ENCODE assay signal across 7 cellular contexts in genomic region chr22:42078469-42079318, GRCh38. TPM values are rescaled to one million over a fixed set of nuclear protein-coding genes. Genes with fewer than 3 reads are reported as not detected.
DNase-seq lines count a peak whose midpoint lies in the region; ATAC-seq and TF ChIP-seq lines count a peak whose summit lies in the region.

No MANE protein-coding gene starts in this region.

- WGBS in HUES64, result 72% methylated on average over 24 of the region's 24 CpGs

- ATAC-seq in GM19395 (IDR thresholded peaks at IDR 0.05; ENCODE audit: unreplicated experiment) (peak; percentile 11), lower lobe of right lung (peak; percentile 17 to 25)

- H3K36me3 Mint-ChIP-seq in type B pancreatic cell, result peaks cover under 1% of the 10 kb centered on the region

- peak overlapping the region; percentile 98 for H3K27ac Mint-ChIP-seq in type B pancreatic cell

- H3K27ac ChIP-seq in HUES64 (ENCODE audit: low read depth, low read length) (peak overlapping the region; percentile 89), lower lobe of right lung (peak overlapping the region; percentile 98)

- H3K27me3 Mint-ChIP-seq in type B pancreatic cell, result no peaks in the 10 kb centered on the region

- H3K4me3 ChIP-seq in HUES64 (ENCODE audit: low read length) (peak overlapping the region; percentile 84), lower lobe of right lung (peak overlapping the region; percentile 66)

- H3K4me3 Mint-ChIP-seq in type B pancreatic cell, result peak overlapping the region; percentile 97

- no peaks in the 10 kb centered on the region for H3K9me3 Mint-ChIP-seq in type B pancreatic cell

- TF ChIP-seq CTCF in lower lobe of right lung (IDR thresholded peaks at IDR 0.05) (no peak), type B pancreatic cell (conservative IDR thresholded peaks at IDR 0.05) (no peak)

- H3K36me3 ChIP-seq in HUES64 (ENCODE audit: insufficient read depth, low read length) (peaks cover 23% of the 10 kb centered on the region), lower lobe of right lung (peaks cover 39% of the 10 kb centered on the region)

- H3K27me3 ChIP-seq in HUES64 (ENCODE audit: insufficient read depth, low read length), result peaks cover 6% of the 10 kb centered on the region
- H3K27me3 ChIP-seq in lower lobe of right lung (ENCODE audit: low read depth), result no peaks in the 10 kb centered on the region

- H3K9me3 ChIP-seq in HUES64 (ENCODE audit: insufficient read depth, low read depth, low read length), result no peaks in the 10 kb centered on the region
- no peaks in the 10 kb centered on the region for H3K9me3 ChIP-seq in lower lobe of right lung

- peak overlapping the region; percentile 93 for H3K9ac ChIP-seq in HUES64 (ENCODE audit: low read depth, low read length)

- H3K4me1 ChIP-seq in HUES64 (ENCODE audit: insufficient read depth, low read length), result peaks cover 14% of the 10 kb centered on the region; the same call in 1 of the 2 replicates
- H3K4me1 ChIP-seq in lower lobe of right lung, result peaks cover 37% of the 10 kb centered on the region

- DNase-seq in cerebellar cortex (ENCODE audit: low spot score) (peak; percentile 42), lower lobe of right lung (peak; percentile 60), type B pancreatic cell (ENCODE audit: extremely low spot score, unreplicated experiment) (no peak), HuH-7 (ENCODE audit: low spot score) (no peak), NCI-H2227 treated with DMSO at 0.1 percent for 48 hours (lab: John Stamatoyannopoulos, UW) (no peak)

- intact Hi-C loops in lower lobe of right lung (cut with DNase I), result no loop called here

- H3K4me1 Mint-ChIP-seq in type B pancreatic cell (ENCODE audit: unreplicated experiment), result peaks cover 17% of the 10 kb centered on the region

RNA-seq across cellular contexts. Expression of gene SMDT1, which starts 0.8 kb away (rescaled TPM):
- 35.8 TPM for polyA plus RNA-seq in HUES64 (2013, experiment 1 of 2)
- polyA plus RNA-seq in HUES64 (2013, experiment 2 of 2), result 34.0 TPM
- total RNA-seq in lower lobe of right lung (119 TPM), type B pancreatic cell (ENCODE audit: low replicate concordance) (80.6 and 102 TPM in 2 replicates)

RNA-seq across cellular contexts. Expression of gene PHETA2, which starts 4.6 kb away (rescaled TPM):
- polyA plus RNA-seq in HUES64 (2013, experiment 1 of 2), result 4.5 TPM
- polyA plus RNA-seq in HUES64 (2013, experiment 2 of 2), result 4.4 TPM
- total RNA-seq in lower lobe of right lung, result 12.8 TPM
- total RNA-seq in type B pancreatic cell (ENCODE audit: low replicate concordance), result 4.1 and 11.9 TPM in 2 replicates

RNA-seq across cellular contexts. Expression of gene NAGA, which starts 8.1 kb away (rescaled TPM):
- 13.9 TPM for polyA plus RNA-seq in HUES64 (2013, experiment 1 of 2)
- polyA plus RNA-seq in HUES64 (2013, experiment 2 of 2), result 19.1 TPM
- total RNA-seq in lower lobe of right lung (40.3 TPM), type B pancreatic cell (ENCODE audit: low replicate concordance) (24.1 and 35.9 TPM in 2 replicates)

RNA-seq across cellular contexts. Expression of gene NDUFA6, which starts 11.9 kb away (rescaled TPM):
- polyA plus RNA-seq in HUES64 (2013, experiment 1 of 2), result 112 TPM
- 101 TPM for polyA plus RNA-seq in HUES64 (2013, experiment 2 of 2)
- total RNA-seq in lower lobe of right lung, result 43.5 TPM
- total RNA-seq in type B pancreatic cell (ENCODE audit: low replicate concordance), result 93.9 and 109 TPM in 2 replicates

RNA-seq across cellular contexts. Expression of gene CYP2D6, which starts 51.9 kb away (rescaled TPM):
- 0.45 TPM for polyA plus RNA-seq in HUES64 (2013, experiment 1 of 2)
- 0.38 TPM for polyA plus RNA-seq in HUES64 (2013, experiment 2 of 2)
- 1.4 TPM for total RNA-seq in lower lobe of right lung
- 3.1 and 4.0 TPM in 2 replicates for total RNA-seq in type B pancreatic cell (ENCODE audit: low replicate concordance)

Comparison
In these comparisons a context has a peak if more than half of its experiments do, and no peak if none do; other contexts are left out.
1. DNase-seq: peak in cerebellar cortex (single experiment) and lower lobe of right lung (single experiment); none in type B pancreatic cell (single experiment), HuH-7 (single experiment) and NCI-H2227 treated with DMSO at 0.1 percent for 48 hours (single experiment).